ENCODE assay signal across 27 cellular contexts in the genomic region with DNA sequence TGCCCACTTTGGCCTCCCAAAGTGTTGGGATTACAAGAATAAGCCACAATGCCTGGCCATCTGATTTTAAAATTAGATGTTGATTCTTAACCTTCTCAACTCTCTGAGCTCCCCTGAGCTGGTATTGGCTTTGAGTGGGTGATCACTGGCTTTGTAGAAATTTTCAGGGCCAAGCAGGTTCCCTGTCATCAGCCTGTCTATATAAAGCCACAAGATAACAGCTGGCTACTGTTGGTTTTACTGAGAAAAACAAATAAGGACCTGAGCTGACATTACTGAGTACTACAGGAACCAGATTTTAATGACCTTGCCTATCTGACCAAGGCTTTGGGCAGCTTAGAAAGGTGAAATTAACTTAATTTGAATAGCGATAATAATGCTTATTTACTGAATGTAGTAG.
"Had no signal": no experiment of that assay in that cellular context is flagged by ENCODE, and none has a peak within 500 bp of the region (broad histone marks: within the 10 kb centered on the region; RNA-seq: fewer than 3 reads in every experiment).

No MANE protein-coding gene starts in this region.

- H3K9ac ChIP-seq: neural progenitor cell had no signal

- H3K36me3 ChIP-seq: gastrocnemius medialis, neural progenitor cell, prostate gland, right atrium auricular region, sigmoid colon, spleen, tibial artery had no signal

- H3K36me3 Mint-ChIP-seq: mesothelial cell of epicardium; naive thymus-derived CD4-positive, alpha-beta T cell; neural progenitor cell; stimulated activated memory B cell treated with anti-CD40 and anti-IgM and Interleukin-4, amounts not matched to agents 10 μg/mL and 1 μg/mL and 100 μg/mL, for 72 hours; type B pancreatic cell had no signal

- FAIRE-seq: endometrium, kidney had no signal

- H3K4me3 ChIP-seq: gastrocnemius medialis, lung, mucosa of descending colon, neural progenitor cell, prostate gland, right atrium auricular region, sigmoid colon, skin epidermis, spleen, testis, tibial artery had no signal

- H3K4me3 Mint-ChIP-seq: effector memory CD8-positive, alpha-beta T cell; mesothelial cell of epicardium; naive thymus-derived CD4-positive, alpha-beta T cell; nephron; neural progenitor cell; stimulated activated memory B cell treated with anti-CD40 and anti-IgM and Interleukin-4, amounts not matched to agents 10 μg/mL and 1 μg/mL and 100 μg/mL, for 72 hours; type B pancreatic cell had no signal

- H3K9me3 Mint-ChIP-seq: type B pancreatic cell had no signal

- H2AFZ ChIP-seq: neural progenitor cell had no signal

- H3K27me3 ChIP-seq: neural progenitor cell, right atrium auricular region, testis had no signal

- ATAC-seq: effector memory CD8-positive, alpha-beta T cell; gastrocnemius medialis; left lobe of liver; mucosa of descending colon; naive thymus-derived CD4-positive, alpha-beta T cell; stimulated activated memory B cell treated with anti-CD40 and anti-IgM and Interleukin-4, amounts not matched to agents 10 μg/mL and 1 μg/mL and 100 μg/mL, for 72 hours; stimulated activated naive CD8-positive, alpha-beta T cell treated with anti-CD3 and anti-CD28 coated beads, Interleukin-15, Interleukin-2, amounts not matched to agents 100 U/mL and 50 U/mL, for 24 hours had no signal

- H3K4me1 ChIP-seq: gastrocnemius medialis, prostate gland, right atrium auricular region, sigmoid colon, spleen, testis, tibial artery had no signal

- H3K27ac ChIP-seq: gastrocnemius medialis, neural progenitor cell, prostate gland, right atrium auricular region, sigmoid colon, skin epidermis, spleen, testis, tibial artery had no signal

- H3K9me3 ChIP-seq: gastrocnemius medialis, mucosa of descending colon, prostate gland, right atrium auricular region, sigmoid colon, testis had no signal

- H3K27ac Mint-ChIP-seq: effector memory CD8-positive, alpha-beta T cell; mesothelial cell of epicardium; naive thymus-derived CD4-positive, alpha-beta T cell; nephron; neural progenitor cell; stimulated activated memory B cell treated with anti-CD40 and anti-IgM and Interleukin-4, amounts not matched to agents 10 μg/mL and 1 μg/mL and 100 μg/mL, for 72 hours; type B pancreatic cell had no signal

- DNase-seq: cortex of kidney; effector memory CD8-positive, alpha-beta T cell; erythroblast; gastrocnemius medialis; head of caudate nucleus; kidney; mesenchymal stem cell; mucosa of descending colon; naive thymus-derived CD4-positive, alpha-beta T cell; sigmoid colon; spleen; stimulated activated CD4-positive, alpha-beta T cell treated with anti-CD3 and anti-CD28 coated beads, Interleukin-4, amount 100 ng/mL, for 4 hours; stimulated activated naive CD8-positive, alpha-beta T cell treated with anti-CD3 and anti-CD28 coated beads, Interleukin-15, Interleukin-2, amounts not matched to agents 100 U/mL and 50 U/mL, for 24 hours; substantia nigra; testis; tibial artery had no signal

- H3K4me2 ChIP-seq: neural progenitor cell had no signal

- H3K27me3 Mint-ChIP-seq: stimulated activated memory B cell treated with anti-CD40 and anti-IgM and Interleukin-4, amounts not matched to agents 10 μg/mL and 1 μg/mL and 100 μg/mL, for 72 hours had no signal

- H3K4me1 Mint-ChIP-seq: naive thymus-derived CD4-positive, alpha-beta T cell; nephron; stimulated activated memory B cell treated with anti-CD40 and anti-IgM and Interleukin-4, amounts not matched to agents 10 μg/mL and 1 μg/mL and 100 μg/mL, for 72 hours had no signal
